8 cellular contexts compared by ENCODE assay signal in the genomic region with DNA sequence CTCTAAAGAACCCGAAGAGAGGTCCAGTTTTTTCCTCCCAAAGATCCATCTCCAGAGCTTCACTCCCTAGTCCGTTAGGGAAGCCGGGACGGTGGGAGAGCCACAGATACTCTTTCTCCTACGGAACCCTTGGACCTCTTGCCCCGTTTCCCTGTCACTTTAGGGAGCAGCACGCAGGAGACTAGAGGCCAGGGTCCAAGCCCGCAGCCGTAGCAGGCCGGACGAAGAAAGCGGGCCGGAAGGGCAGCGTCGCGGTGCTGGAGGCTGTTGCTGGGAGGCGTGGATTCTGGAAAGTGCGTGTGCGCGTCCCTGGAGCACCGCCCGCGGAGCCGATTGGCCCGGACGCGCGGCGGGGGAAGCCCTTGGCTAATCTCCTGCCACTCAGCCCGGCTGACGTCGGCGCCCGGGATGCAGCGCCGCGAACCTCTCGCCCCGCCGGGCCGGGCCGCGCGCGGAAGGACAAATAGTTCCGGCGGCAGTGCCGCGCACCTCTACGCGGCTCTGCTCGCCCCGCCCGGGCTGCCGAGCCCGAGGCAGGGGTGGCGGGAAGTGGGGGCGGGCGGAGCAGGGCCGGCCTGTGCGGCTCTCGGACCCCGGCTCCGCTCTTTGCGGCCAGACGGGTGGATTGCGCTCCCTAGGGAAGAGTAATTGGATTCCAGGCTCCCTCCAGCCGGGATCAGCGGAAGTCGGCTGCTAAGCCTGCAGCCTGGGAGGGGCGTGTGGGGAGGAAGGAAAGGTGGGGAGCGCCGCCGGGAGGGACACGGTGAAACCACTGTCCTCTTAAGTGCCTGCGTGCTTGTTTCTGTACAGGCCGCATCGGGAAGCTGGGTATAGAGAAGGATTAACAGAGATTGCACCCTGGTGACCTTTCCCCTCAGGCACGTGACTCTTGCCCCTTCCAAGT. TPM values are rescaled to one million over a fixed set of nuclear protein-coding genes. Genes with fewer than 3 reads are reported as not detected.
DNase-seq lines count a peak whose midpoint lies in the region; ATAC-seq and TF ChIP-seq lines count a peak whose summit lies in the region.

No MANE protein-coding gene starts in this region.

- H3K9me3 ChIP-seq in spleen: no peaks in the 10 kb centered on the region

- peak; percentile 6 for TF ChIP-seq CTCF in AG09309 (IDR thresholded peaks at IDR 0.05; ENCODE audit: control insufficient read depth, insufficient read depth, low read depth, low read length, missing control alignments)
- peak in 2 of 11 experiments; percentile 21 to 28 for TF ChIP-seq CTCF in spleen (IDR thresholded peaks at IDR 0.05 in 8 of 11, conservative IDR thresholded peaks at IDR 0.05 in 3 of 11)

- H3K36me3 ChIP-seq in spleen: no peaks in the 10 kb centered on the region

- peak in 1 of 3 donors; percentile 51 for TF ChIP-seq POLR2A in spleen (IDR thresholded peaks at IDR 0.05)

- peaks cover 8 to 34% (median 25%) of the 10 kb centered on the region in 6 donors for H3K4me1 ChIP-seq in spleen

- ATAC-seq in GM18909 (IDR thresholded peaks at IDR 0.05; ENCODE audit: poor library complexity, unreplicated experiment): peak; percentile 88
- ATAC-seq in HG03139 (IDR thresholded peaks at IDR 0.05; ENCODE audit: unreplicated experiment): peak; percentile 79

- H3K27ac ChIP-seq in caudate nucleus (ENCODE audit: low read depth, low read length) (peak overlapping the region; percentile 97), spleen (peak overlapping the region; percentile 94 to 98 (median 97))

- H3K27me3 ChIP-seq in spleen (replicated peaks in 1 of 7): no peaks in the 10 kb centered on the region

- intact Hi-C loops in spleen (cut with DNase I; ENCODE audit: low total_unique reads): loop anchor here (1.0 kb wide), 1 partner anchor 33 kb away; no protein-coding TSS in a partner anchor

- peak; percentile 89 for DNase-seq in AG09309 (ENCODE audit: low read depth)
- peak; percentile 86 for DNase-seq in NCI-H2196 treated with DMSO at 0.1 percent for 48 hours (lab: John Stamatoyannopoulos, UW; ENCODE audit: unreplicated experiment)
- DNase-seq in activated CD4-positive, CD25-positive, alpha-beta regulatory T cell (lab: John Stamatoyannopoulos, UW): peak; percentile 53 to 58 (median 55)
- DNase-seq in caudate nucleus (lab: John Stamatoyannopoulos, UW): peak in 60 of 61 donors; percentile 47 to 96 (median 91)
- peak; percentile 99 for DNase-seq in iris pigment epithelial cell (ENCODE audit: low read depth)
- DNase-seq in spleen: peak; percentile 96

- 0 to 2% (median 1%) methylated on average over 44 to 79 of the region's 79 CpGs for WGBS in spleen, 5 donors

- H3K4me3 ChIP-seq in AG09309 (ENCODE audit: control insufficient read depth, low read depth, low read length): peak overlapping the region; percentile 71
- peak overlapping the region; percentile 55 to 86 (median 67) for H3K4me3 ChIP-seq in spleen

RNA-seq across cellular contexts. Expression of a gene that starts 31.3 kb away (rescaled TPM):
- 100 to 1,000 TPM in 6 of 7 donors, 10 to 100 TPM in 1; 95.6 to 139 (median 123) TPM for total RNA-seq in spleen
- polyA plus RNA-seq in spleen: 10 to 100 TPM in 2 of 3 donors, 1 to 10 TPM in 1; 8.3 to 15.8 (median 13.7) TPM

Comparison
In these comparisons a context has a peak if more than half of its experiments do, and no peak if none do; other contexts are left out.
1. Peak in every context shown above with its lines: DNase-seq, ATAC-seq, H3K4me3 ChIP-seq and H3K27ac ChIP-seq.